21 cellular contexts compared by ENCODE assay signal in the genomic region with DNA sequence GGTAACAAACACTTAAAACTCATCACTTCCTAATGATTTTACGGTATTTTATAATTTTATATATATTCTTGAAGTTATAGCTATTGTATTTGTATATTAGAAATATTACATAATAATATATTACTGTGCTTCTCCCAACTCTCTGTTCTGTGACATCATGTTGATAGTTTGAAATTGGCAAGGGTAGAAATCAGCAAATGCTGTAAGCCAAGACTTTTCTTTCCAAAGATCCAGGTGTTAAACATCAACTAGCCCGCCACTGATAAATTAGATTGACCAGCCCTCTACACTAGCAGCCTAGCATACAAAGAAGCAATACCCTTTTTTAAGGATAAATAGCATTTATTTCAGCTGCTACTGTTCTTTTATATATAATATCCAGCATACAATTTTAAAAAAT.
A peak's percentile ranks its signal among the peaks of the same experiment; 100 is the strongest.
DNase-seq lines count a peak whose midpoint lies in the region; ATAC-seq, FAIRE-seq and TF ChIP-seq lines count a peak whose summit lies in the region.
"Had no signal": no experiment of that assay in that cellular context is flagged by ENCODE, and none has a peak within 500 bp of the region (broad histone marks: within the 10 kb centered on the region; RNA-seq: fewer than 3 reads in every experiment).

No MANE protein-coding gene starts in this region.

- H3K36me3 ChIP-seq in body of pancreas (replicated peaks in 1 of 2; ENCODE audit: insufficient read depth in 1 of 2, low read depth in 2 of 2) = no peaks in the 10 kb centered on the region
- H3K36me3 ChIP-seq: BLaER1 treated with 17β-estradiol and CSF1 and Interleukin-3, amounts not matched to agents 10 nM and 100 nM had no signal

- TF ChIP-seq CTCF in body of pancreas (IDR thresholded peaks at IDR 0.05) = no peak

- WGBS in body of pancreas, 2 donors = 42 to 54% methylated on average over 2 of the region's 2 CpGs

- no peaks in the 10 kb centered on the region for H3K9me3 ChIP-seq in body of pancreas
- H3K9me3 ChIP-seq: A549; BLaER1 treated with 17β-estradiol and CSF1 and Interleukin-3, amounts not matched to agents 10 nM and 100 nM; Caco-2 had no signal

- no peaks in the 10 kb centered on the region for H3K27me3 ChIP-seq in body of pancreas
- H3K27me3 ChIP-seq: BLaER1 treated with 17β-estradiol and CSF1 and Interleukin-3, amounts not matched to agents 10 nM and 100 nM had no signal

- no peak for TF ChIP-seq POLR2A in body of pancreas (IDR thresholded peaks at IDR 0.05)

- H3K4me3 ChIP-seq in body of pancreas = no peak overlapping the region
- H3K4me3 ChIP-seq: A549; BLaER1 treated with 17β-estradiol and CSF1 and Interleukin-3, amounts not matched to agents 10 nM and 100 nM had no signal

- ATAC-seq in body of pancreas (peak; percentile 77), left lobe of liver (peak; percentile 77)
- ATAC-seq: A549; CD8-positive, alpha-beta T cell had no signal

- intact Hi-C loops in body of pancreas (cut with DNase I) = no loop called here

- DNase-seq in body of pancreas (peak in 1 of 4 donors; percentile 14), left lobe of liver (ENCODE audit: low spot score) (no peak), ecto neural progenitor cell (ENCODE audit: low spot score) (no peak), HK-2 (ENCODE audit: unreplicated experiment) (no peak)
- no peak for DNase-seq in activated T-cell treated with anti-CD3 and anti-CD28 coated beads, Interleukin-2, amount 50 U/mL, for 1 hour
- DNase-seq: 8988T; AML-193; Caco-2; Calu3; CD4-positive, alpha-beta T cell; CD8-positive, alpha-beta T cell; DMS79 treated with DMSO at 0.1 percent for 48 hours; GF-D8 had no signal

- no peak overlapping the region for H3K27ac ChIP-seq in body of pancreas
- H3K27ac ChIP-seq: A549; BLaER1 treated with 17β-estradiol and CSF1 and Interleukin-3, amounts not matched to agents 10 nM and 100 nM; C4-2B had no signal

- peaks cover 15% of the 10 kb centered on the region for H3K4me1 ChIP-seq in body of pancreas
- H3K4me1 ChIP-seq: A549; BLaER1 treated with 17β-estradiol and CSF1 and Interleukin-3, amounts not matched to agents 10 nM and 100 nM; Caco-2 had no signal

- peak; percentile 35 for FAIRE-seq in A204.1 (lab: Jason Lieb, UNC)
- FAIRE-seq: A549, D721Med, G401.6, GM12891, GM18507 had no signal
